In genomic region chr12:122917508-122918227, GRCh38 we compare ENCODE assay signal across 11 cellular contexts. TPM values are rescaled to one million over a fixed set of nuclear protein-coding genes. Genes with fewer than 3 reads are reported as not detected.
DNase-seq lines count a peak whose midpoint lies in the region; ATAC-seq, FAIRE-seq and TF ChIP-seq lines count a peak whose summit lies in the region.
"Had no signal": no experiment of that assay in that cellular context is flagged by ENCODE, and none has a peak within 500 bp of the region (broad histone marks: within the 10 kb centered on the region; RNA-seq: fewer than 3 reads in every experiment).

No MANE protein-coding gene starts in this region.

- H3K4me1 Mint-ChIP-seq in neural progenitor cell, result peaks cover 9% of the 10 kb centered on the region

- H3K36me3 Mint-ChIP-seq in neural progenitor cell, result peaks cover 2% of the 10 kb centered on the region

- POLR2A ChIA-PET in HEK293 (lab: Yijun Ruan, JAX), result no interaction called here

- H3K4me1 ChIP-seq in HEK293 (ENCODE audit: control insufficient read depth, insufficient read depth, low read length), result no peaks in the 10 kb centered on the region
- peaks cover 24% of the 10 kb centered on the region for H3K4me1 ChIP-seq in keratinocyte (ENCODE audit: control insufficient read depth, extremely low read depth, insufficient read depth, low read length)
- no peaks in the 10 kb centered on the region for H3K4me1 ChIP-seq in neural progenitor cell

- H3K4me3 ChIP-seq in HEK293 (ENCODE audit: low read depth, low read length) (no peak overlapping the region), keratinocyte (ENCODE audit: control insufficient read depth in 2 of 3, extremely low read depth in 1 of 3, insufficient read depth in 2 of 3, low read depth in 1 of 3, low read length in 3 of 3) (no peak overlapping the region), neural progenitor cell (no peak overlapping the region)
- H3K4me3 ChIP-seq: skin epidermis had no signal

- H3K27me3 Mint-ChIP-seq in neural progenitor cell (ENCODE audit: insufficient read depth, low read depth), result peaks cover 3% of the 10 kb centered on the region
- H3K27me3 Mint-ChIP-seq: activated CD4-positive, alpha-beta T cell treated with anti-CD3 and anti-CD28 coated beads, Interleukin-2, amount 10 ng/mL, durations not matched to agents 7 days and 5 days had no signal

- no peaks in the 10 kb centered on the region for H3K9me1 ChIP-seq in keratinocyte (ENCODE audit: control insufficient read depth, extremely low read depth, insufficient read depth, low read length)

- H3K9ac ChIP-seq in keratinocyte (ENCODE audit: control insufficient read depth, extremely low read depth, insufficient read depth, low read length) (no peak overlapping the region), neural progenitor cell (no peak overlapping the region)

- ATAC-seq in HG02642 (IDR thresholded peaks at IDR 0.05; ENCODE audit: poor library complexity, unreplicated experiment), result no peak

- H3K9me3 Mint-ChIP-seq in neural progenitor cell, result peaks cover 2% of the 10 kb centered on the region
- H3K9me3 Mint-ChIP-seq: activated CD4-positive, alpha-beta T cell treated with anti-CD3 and anti-CD28 coated beads, Interleukin-2, amount 10 ng/mL, durations not matched to agents 7 days and 5 days had no signal

- in situ Hi-C loops in T47D (cut with HindIII; ENCODE audit: low pct_unique_long_range_greater_than_20kb, low sequenced_read_pairs) (no loop called here), ACHN (cut with HindIII; ENCODE audit: low pct_ligation_motif_present, low pct_unique_long_range_greater_than_20kb, low sequenced_read_pairs) (no loop called here)

- H3K27me3 ChIP-seq in keratinocyte (ENCODE audit: control insufficient read depth, extremely low read depth, insufficient read depth, low read length) (no peaks in the 10 kb centered on the region), neural progenitor cell (no peaks in the 10 kb centered on the region)

- peak; percentile 69 to 93 for DNase-seq in T47D (ENCODE audit: low read depth in 1 of 2, low spot score in 1 of 2)
- no peak for DNase-seq in keratinocyte (ENCODE audit: low read depth, low spot score)
- DNase-seq in substantia nigra (lab: John Stamatoyannopoulos, UW), result peak in 5 of 49 donors; percentile 9 to 40 (median 13)
- no peak for DNase-seq in neural progenitor cell (ENCODE audit: low spot score)
- no peak for DNase-seq in ACHN
- DNase-seq in NCI-H1436 (lab: John Stamatoyannopoulos, UW), result no peak
- DNase-seq: activated CD4-positive, alpha-beta T cell treated with anti-CD3 and anti-CD28 coated beads, Interleukin-2, amount 10 ng/mL, durations not matched to agents 7 days and 5 days; NCI-H2171 treated with DMSO at 0.1 percent for 48 hours had no signal

- dilution Hi-C loops in keratinocyte (cut with MboI; ENCODE audit: extremely low pct_ligation_motif_present, low sequenced_read_pairs), result no loop called here

- H3K79me2 ChIP-seq in keratinocyte (ENCODE audit: control insufficient read depth, insufficient read depth, low read length) (no peaks in the 10 kb centered on the region), neural progenitor cell (ENCODE audit: low read depth) (no peaks in the 10 kb centered on the region)

- H2AFZ ChIP-seq in keratinocyte (ENCODE audit: control insufficient read depth, low read length), result no peak overlapping the region
- H2AFZ ChIP-seq in neural progenitor cell (replicated peaks), result no peak overlapping the region

- FAIRE-seq in keratinocyte (lab: Jason Lieb, UNC), result peak; percentile 26

- H4K20me1 ChIP-seq in keratinocyte (ENCODE audit: control insufficient read depth, extremely low read depth, insufficient read depth, low read length) (no peaks in the 10 kb centered on the region), neural progenitor cell (ENCODE audit: low read depth) (no peaks in the 10 kb centered on the region)

- no peaks in the 10 kb centered on the region for H3K9me3 ChIP-seq in HEK293 (ENCODE audit: control insufficient read depth, insufficient read depth, low read depth, low read length)
- no peaks in the 10 kb centered on the region for H3K9me3 ChIP-seq in keratinocyte (ENCODE audit: control insufficient read depth, low read depth, low read length)
- no peaks in the 10 kb centered on the region for H3K9me3 ChIP-seq in neural progenitor cell (ENCODE audit: low read depth)

- H3K27ac ChIP-seq in HEK293 (ENCODE audit: extremely low read depth, low read depth, low read length), result no peak overlapping the region
- H3K27ac ChIP-seq in keratinocyte (ENCODE audit: control insufficient read depth, insufficient read depth, low read length), result peak overlapping the region; percentile 2
- peak overlapping the region; percentile 10 for H3K27ac ChIP-seq in substantia nigra (ENCODE audit: low read depth, low read length, poor library complexity, severe bottlenecking)
- H3K27ac ChIP-seq in neural progenitor cell, result no peak overlapping the region

- H3K36me3 ChIP-seq in HEK293 (ENCODE audit: control insufficient read depth in 2 of 2, insufficient read depth in 1 of 2, low read length in 2 of 2) (no peaks in the 10 kb centered on the region), keratinocyte (ENCODE audit: control insufficient read depth in 2 of 2, extremely low read depth in 1 of 2, insufficient read depth in 2 of 2, low read length in 2 of 2) (no peaks in the 10 kb centered on the region), neural progenitor cell (no peaks in the 10 kb centered on the region)

- H3F3A ChIP-seq in neural progenitor cell (ENCODE audit: low read depth), result no peaks in the 10 kb centered on the region

- TF ChIP-seq CTCF in HEK293 (tag by site-specific recombination; IDR thresholded peaks at IDR 0.05) (no peak), keratinocyte (optimal IDR thresholded peaks at IDR 0.05 in 1 of 3, IDR thresholded peaks at IDR 0.05 in 1 of 3, conservative IDR thresholded peaks at IDR 0.05 in 1 of 3; ENCODE audit: extremely low read depth in 1 of 3, insufficient read depth in 2 of 3, low read length in 3 of 3) (no peak), neural progenitor cell (IDR thresholded peaks at IDR 0.05) (no peak)

- H3K27ac Mint-ChIP-seq in neural progenitor cell, result no peak overlapping the region
- H3K27ac Mint-ChIP-seq: activated CD4-positive, alpha-beta T cell treated with anti-CD3 and anti-CD28 coated beads, Interleukin-2, amount 10 ng/mL, durations not matched to agents 7 days and 5 days had no signal

- H3K4me2 ChIP-seq in keratinocyte (ENCODE audit: control insufficient read depth, extremely low read depth, insufficient read depth, low read depth, low read length), result no peak overlapping the region
- no peak overlapping the region for H3K4me2 ChIP-seq in neural progenitor cell

- H3K4me3 Mint-ChIP-seq in neural progenitor cell, result no peak overlapping the region
- H3K4me3 Mint-ChIP-seq: activated CD4-positive, alpha-beta T cell treated with anti-CD3 and anti-CD28 coated beads, Interleukin-2, amount 10 ng/mL, durations not matched to agents 7 days and 5 days had no signal

- CTCF ChIA-PET in HEK293 (lab: Yijun Ruan, JAX), result interaction anchor here (0.6 to 1.4 kb wide), 2 partner anchors 29 to 57 kb away, joined by 3 to 4 read pairs; no protein-coding TSS in a partner anchor

TF ChIP-seq in HEK293, 187 proteins besides CTCF, POLR2A, EP300 and RAD21 (continues in another document):
- no peak for TF ChIP-seq KLF8 (tag by site-specific recombination; IDR thresholded peaks at IDR 0.05)
- TF ChIP-seq ZNF555 (tag by site-specific recombination; conservative IDR thresholded peaks at IDR 0.05), result no peak
- no peak for TF ChIP-seq ZNF600 (tag by site-specific recombination; IDR thresholded peaks at IDR 0.05)

RNA-seq across cellular contexts. Expression of gene VPS37B, which starts 21.7 kb away (rescaled TPM):
- polyA plus RNA-seq in keratinocyte, result 29.3 to 85.5 TPM (median 34.1 TPM) in 3 replicates
- 22.7 TPM for polyA plus RNA-seq in keratinocyte (2011; ENCODE audit: low read depth)
- polyA plus RNA-seq in keratinocyte (2011; cell fraction: cytosol; rRNA removed), result 47.2 and 61.5 TPM in 2 replicates
- 73.8 and 86.1 TPM in 2 replicates for polyA plus RNA-seq in keratinocyte (2011; cell fraction: nucleus; rRNA removed)
- 37.9 and 59.4 TPM in 2 replicates for polyA plus RNA-seq in keratinocyte (2012; ENCODE audit: low replicate concordance)
- 24.4 to 39.4 TPM (median 29.8 TPM) in 3 replicates for polyA minus RNA-seq in keratinocyte
- 77.5 TPM for polyA minus RNA-seq in keratinocyte (2011; cell fraction: cytosol; rRNA and poly(A)+ RNA removed)
- 33.3 and 50.4 TPM in 2 replicates for polyA minus RNA-seq in keratinocyte (2011; cell fraction: nucleus; rRNA and poly(A)+ RNA removed)
- 19.4 and 23.9 TPM in 2 replicates for total RNA-seq in neural progenitor cell (ENCODE audit: low replicate concordance)

RNA-seq across cellular contexts. Expression of gene ABCB9, which starts 48.6 kb away (rescaled TPM):
- 4.0 to 5.7 TPM (median 4.7 TPM) in 3 replicates for polyA plus RNA-seq in keratinocyte
- polyA plus RNA-seq in keratinocyte (2011; ENCODE audit: low read depth), result 1.0 TPM
- 2.5 and 3.3 TPM in 2 replicates for polyA plus RNA-seq in keratinocyte (2011; cell fraction: cytosol; rRNA removed)
- 7.5 and 11.4 TPM in 2 replicates for polyA plus RNA-seq in keratinocyte (2011; cell fraction: nucleus; rRNA removed)
- 1.7 and 7.0 TPM in 2 replicates for polyA plus RNA-seq in keratinocyte (2012; ENCODE audit: low replicate concordance)
- polyA minus RNA-seq in keratinocyte, result 11.5 to 18.6 TPM (median 12.6 TPM) in 3 replicates
- 8.6 TPM for polyA minus RNA-seq in keratinocyte (2011; cell fraction: cytosol; rRNA and poly(A)+ RNA removed)
- polyA minus RNA-seq in keratinocyte (2011; cell fraction: nucleus; rRNA and poly(A)+ RNA removed), result 9.4 and 10.2 TPM in 2 replicates
- total RNA-seq in neural progenitor cell (ENCODE audit: low replicate concordance), result 1.9 and 5.3 TPM in 2 replicates

RNA-seq across cellular contexts. Expression of gene OGFOD2, which starts 57.4 kb away (rescaled TPM):
- 6.9 to 14.1 TPM (median 7.9 TPM) in 3 replicates for polyA plus RNA-seq in keratinocyte
- polyA plus RNA-seq in keratinocyte (2011; ENCODE audit: low read depth), result 3.3 TPM
- 4.9 and 11.3 TPM in 2 replicates for polyA plus RNA-seq in keratinocyte (2011; cell fraction: cytosol; rRNA removed)
- 29.9 and 39.0 TPM in 2 replicates for polyA plus RNA-seq in keratinocyte (2011; cell fraction: nucleus; rRNA removed)
- polyA plus RNA-seq in keratinocyte (2012; ENCODE audit: low replicate concordance), result 7.6 and 8.2 TPM in 2 replicates
- 4.7 to 14.6 TPM (median 5.5 TPM) in 3 replicates for polyA minus RNA-seq in keratinocyte
- 16.3 TPM for polyA minus RNA-seq in keratinocyte (2011; cell fraction: cytosol; rRNA and poly(A)+ RNA removed)
- 4.9 and 8.8 TPM in 2 replicates for polyA minus RNA-seq in keratinocyte (2011; cell fraction: nucleus; rRNA and poly(A)+ RNA removed)
- 9.9 and 20.6 TPM in 2 replicates for total RNA-seq in neural progenitor cell (ENCODE audit: low replicate concordance)

Comparison
In these comparisons a context has a peak if more than half of its experiments do, and no peak if none do; other contexts are left out.
1. H3K27ac ChIP-seq: peak in keratinocyte (single experiment) and substantia nigra (single experiment); none in HEK293 (single experiment) and neural progenitor cell (single experiment).
2. DNase-seq: peak in T47D (2 of 2); none in keratinocyte (single experiment), neural progenitor cell (single experiment), ACHN (single experiment) and NCI-H1436 (single experiment).